Comparison of ENCODE assay signal across 9 cellular contexts in the genomic region with DNA sequence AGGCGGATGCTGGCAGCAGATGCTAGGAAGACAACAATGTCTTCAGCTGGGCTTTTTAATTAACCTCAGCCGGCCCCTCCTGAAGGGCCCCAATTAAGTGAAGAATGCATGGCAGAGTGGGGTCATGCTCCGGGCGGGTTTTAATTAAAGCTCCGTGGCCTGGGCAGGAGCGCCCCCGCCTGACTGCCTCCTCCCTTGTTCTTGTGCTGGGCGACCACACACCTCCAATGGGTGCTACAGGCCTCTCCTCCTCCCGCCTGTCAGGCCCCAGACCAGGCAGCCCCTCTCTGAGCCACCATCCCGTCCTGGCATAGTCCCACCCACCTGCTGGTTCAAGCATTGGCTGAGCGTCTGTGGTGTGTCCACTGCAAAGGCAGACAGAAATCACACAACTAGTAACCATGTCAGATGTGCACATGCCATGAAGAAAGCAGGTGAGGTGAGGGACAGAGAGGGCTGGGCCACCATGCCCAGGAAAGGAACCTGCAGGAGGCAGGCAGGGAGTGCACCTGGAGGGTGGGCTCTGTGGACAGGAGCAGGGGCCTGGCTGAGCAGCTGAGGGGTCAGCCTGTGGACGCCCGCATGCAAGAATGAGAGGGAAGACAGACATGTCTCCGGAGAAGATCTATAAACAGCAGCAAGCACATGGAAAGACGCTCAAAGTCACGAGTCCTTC. TPM values are rescaled to one million over a fixed set of nuclear protein-coding genes. Genes with fewer than 3 reads are reported as not detected.
DNase-seq lines count a peak whose midpoint lies in the region; ATAC-seq and TF ChIP-seq lines count a peak whose summit lies in the region.
"Had no signal": no experiment of that assay in that cellular context is flagged by ENCODE, and none has a peak within 500 bp of the region (broad histone marks: within the 10 kb centered on the region; RNA-seq: fewer than 3 reads in every experiment).

No MANE protein-coding gene starts in this region.

- in situ Hi-C loops in brain microvascular endothelial cell (cut with HindIII; ENCODE audit: low pct_ligation_motif_present, low sequenced_read_pairs): no loop called here

- no peaks in the 10 kb centered on the region for H3K4me1 ChIP-seq in osteoblast (ENCODE audit: insufficient read depth, low read length)
- H3K4me1 ChIP-seq: suprapubic skin had no signal

- peaks cover 40% of the 10 kb centered on the region for H4K20me1 ChIP-seq in osteoblast (ENCODE audit: insufficient read depth, low read length)

- ATAC-seq in GM18511 (IDR thresholded peaks at IDR 0.05; ENCODE audit: unreplicated experiment): no peak

- peaks cover 2% of the 10 kb centered on the region for H3K79me2 ChIP-seq in osteoblast (ENCODE audit: insufficient read depth, low read length)

- DNase-seq in GM10266 (ENCODE audit: extremely low spot score) (no peak), NCI-H1105 treated with DMSO at 0.1 percent for 48 hours (lab: John Stamatoyannopoulos, UW) (peak; percentile 25), brain microvascular endothelial cell (no peak), osteoblast (ENCODE audit: insufficient read length, low spot score, missing footprints) (no peak), NCI-H187 treated with DMSO at 0.1 percent for 48 hours (lab: John Stamatoyannopoulos, UW) (no peak), glomerular visceral epithelial cell (ENCODE audit: extremely low spot score) (no peak)

- H3K36me3 ChIP-seq in brain microvascular endothelial cell (replicated peaks) (no peaks in the 10 kb centered on the region), osteoblast (ENCODE audit: insufficient read depth, low read length) (no peaks in the 10 kb centered on the region)
- H3K36me3 ChIP-seq: suprapubic skin had no signal

- TF ChIP-seq CTCF in GM10266 (IDR thresholded peaks at IDR 0.05; ENCODE audit: control insufficient read depth, insufficient read depth, low read depth, missing control alignments) (peak; percentile 33), brain microvascular endothelial cell (IDR thresholded peaks at IDR 0.05; ENCODE audit: low read depth, low read length, missing control alignments) (peak; percentile 34), osteoblast (IDR thresholded peaks at IDR 0.05; ENCODE audit: extremely low read depth, low read depth, low read length) (peak; percentile 22)

- H3K4me3 ChIP-seq in brain microvascular endothelial cell (ENCODE audit: low read depth, low read length) (no peak overlapping the region), osteoblast (ENCODE audit: insufficient read depth, low read length) (no peak overlapping the region)
- H3K4me3 ChIP-seq: smooth muscle cell, suprapubic skin had no signal

- H3K27ac ChIP-seq in brain microvascular endothelial cell: no peak overlapping the region
- H3K27ac ChIP-seq in osteoblast (ENCODE audit: low read depth, low read length): no peak overlapping the region
- H3K27ac ChIP-seq: suprapubic skin had no signal

- H3K27me3 ChIP-seq in brain microvascular endothelial cell (replicated peaks) (peaks cover 2% of the 10 kb centered on the region), osteoblast (ENCODE audit: insufficient read depth, low read length) (no peaks in the 10 kb centered on the region)
- H3K27me3 ChIP-seq: suprapubic skin had no signal

- no peak overlapping the region for H2AFZ ChIP-seq in osteoblast (ENCODE audit: low read length)

- no peaks in the 10 kb centered on the region for H3K9me3 ChIP-seq in osteoblast (ENCODE audit: low read depth, low read length)
- H3K9me3 ChIP-seq: suprapubic skin had no signal

- H3K4me2 ChIP-seq in osteoblast (ENCODE audit: insufficient read depth, low read length): no peak overlapping the region
- H3K4me2 ChIP-seq: smooth muscle cell had no signal

RNA-seq across cellular contexts. Expression of a gene that starts 8.5 kb away (rescaled TPM):
- 231 and 248 TPM in 2 replicates for total RNA-seq in osteoblast

RNA-seq across cellular contexts. Expression of a gene that starts 29.1 kb away (rescaled TPM):
- total RNA-seq in osteoblast: 5.3 and 5.4 TPM in 2 replicates

RNA-seq across cellular contexts. Expression of a gene that starts 35.1 kb away (rescaled TPM):
- 34.5 and 51.4 TPM in 2 replicates for total RNA-seq in osteoblast
